In the genomic region with DNA sequence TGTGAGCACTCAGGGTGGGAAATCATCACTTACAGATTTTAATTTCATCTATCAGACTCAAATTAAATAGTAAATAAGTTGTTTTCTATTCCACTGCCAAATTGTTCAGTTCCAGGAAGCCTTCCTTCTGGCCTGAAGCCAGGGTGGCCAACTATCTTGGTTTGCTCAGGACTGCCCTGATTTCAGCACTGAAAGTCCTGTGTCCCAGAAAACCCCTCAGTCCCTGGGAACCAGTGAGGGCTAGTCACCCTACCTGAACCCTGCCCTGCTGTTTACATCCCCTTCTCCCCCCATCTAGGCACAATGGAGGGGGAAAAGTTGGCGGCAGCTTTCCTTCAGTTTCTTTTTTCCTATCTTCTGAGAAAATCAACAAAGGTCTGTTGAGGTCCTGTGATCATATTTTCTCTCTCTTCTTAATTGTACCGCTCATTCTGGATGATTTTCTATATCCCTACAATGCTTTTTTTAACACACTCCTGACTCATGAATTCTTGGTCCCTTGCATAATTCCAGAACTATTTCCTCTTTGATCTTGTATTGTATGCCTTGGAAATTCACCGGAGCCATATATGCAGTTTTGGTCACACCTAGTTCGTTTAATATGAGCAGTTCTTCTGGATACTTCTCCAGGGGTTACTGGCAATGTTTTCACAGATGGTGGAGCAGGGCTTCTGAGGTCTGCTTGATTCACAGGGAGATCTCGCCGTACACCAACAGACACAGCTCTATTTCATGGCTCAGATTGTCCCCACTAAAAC, we compare ENCODE assay signal across 8 cellular contexts.
DNase-seq lines count a peak whose midpoint lies in the region; ATAC-seq and TF ChIP-seq lines count a peak whose summit lies in the region.

No MANE protein-coding gene starts in this region.

- peak; percentile 36 for ATAC-seq in SK-N-SH treated with all-trans-retinoic acid at 6 μM for 48 hours

- TF ChIP-seq CTCF in fibroblast of pulmonary artery (IDR thresholded peaks at IDR 0.05; ENCODE audit: low read length, missing control alignments) (no peak), parathyroid adenoma (IDR thresholded peaks at IDR 0.05) (no peak)

- H2AFZ ChIP-seq in parathyroid adenoma, result peak overlapping the region; percentile 66

- POLR2A ChIA-PET in activated CD4-positive, alpha-beta memory T cell treated with anti-CD3 and anti-CD28 coated beads for 36 hours (lab: Charles Lee), result no interaction called here

- H3K9ac ChIP-seq in parathyroid adenoma, result no peak overlapping the region

- H3K9me3 Mint-ChIP-seq in activated CD4-positive, alpha-beta memory T cell treated with anti-CD3 and anti-CD28 coated beads for 36 hours, result no peaks in the 10 kb centered on the region

- no peaks in the 10 kb centered on the region for H3K79me2 ChIP-seq in parathyroid adenoma

- intact Hi-C loops in activated CD4-positive, alpha-beta memory T cell treated with anti-CD3 and anti-CD28 coated beads for 36 hours (cut with micrococcal nuclease), result no loop called here

- H3K4me3 ChIP-seq in fibroblast of pulmonary artery (replicated peaks; ENCODE audit: low read depth, low read length), result peak overlapping the region; percentile 8
- no peak overlapping the region for H3K4me3 ChIP-seq in parathyroid adenoma (ENCODE audit: low read depth, low read length)

- no peaks in the 10 kb centered on the region for H3K27me3 Mint-ChIP-seq in activated CD4-positive, alpha-beta memory T cell treated with anti-CD3 and anti-CD28 coated beads for 36 hours

- no peaks in the 10 kb centered on the region for H3K4me1 ChIP-seq in parathyroid adenoma

- DNase-seq in DMS 273 (lab: John Stamatoyannopoulos, UW; ENCODE audit: unreplicated experiment) (peak; percentile 75), fibroblast of pulmonary artery (ENCODE audit: low read depth) (peak; percentile 82), T1000 (lab: John Stamatoyannopoulos, UW) (no peak), cortex of kidney (lab: John Stamatoyannopoulos, UW) (no peak)
- DNase-seq in activated CD4-positive, CD25-positive, alpha-beta regulatory T cell treated with anti-CD3 and anti-CD28 coated beads, Interleukin-2, amount 50 U/mL, for 72 hours, result no peak
- no peak for DNase-seq in activated CD4-positive, alpha-beta memory T cell treated with anti-CD3 and anti-CD28 coated beads for 36 hours

- no peak overlapping the region for H3K27ac Mint-ChIP-seq in activated CD4-positive, alpha-beta memory T cell treated with anti-CD3 and anti-CD28 coated beads for 36 hours

- peak overlapping the region; percentile 40 for H3K27ac ChIP-seq in parathyroid adenoma

- H3K4me2 ChIP-seq in parathyroid adenoma (ENCODE audit: low read length), result peak overlapping the region; percentile 9

- H3K27me3 ChIP-seq in parathyroid adenoma (ENCODE audit: control insufficient read depth, insufficient read depth, low read length), result no peaks in the 10 kb centered on the region

- no peaks in the 10 kb centered on the region for H3K36me3 ChIP-seq in parathyroid adenoma (ENCODE audit: control insufficient read depth, insufficient read depth, low read length)

- H3K9me3 ChIP-seq in parathyroid adenoma (ENCODE audit: control insufficient read depth, low read length), result no peaks in the 10 kb centered on the region

- H3K4me3 Mint-ChIP-seq in activated CD4-positive, alpha-beta memory T cell treated with anti-CD3 and anti-CD28 coated beads for 36 hours, result no peak overlapping the region

- H3K36me3 Mint-ChIP-seq in activated CD4-positive, alpha-beta memory T cell treated with anti-CD3 and anti-CD28 coated beads for 36 hours, result peaks cover 5% of the 10 kb centered on the region

- peaks cover 18% of the 10 kb centered on the region for H3K4me1 Mint-ChIP-seq in activated CD4-positive, alpha-beta memory T cell treated with anti-CD3 and anti-CD28 coated beads for 36 hours (ENCODE audit: low read depth)

- CTCF ChIA-PET in activated CD4-positive, alpha-beta memory T cell treated with anti-CD3 and anti-CD28 coated beads for 36 hours (lab: Charles Lee), result no interaction called here

TF ChIP-seq in SK-N-SH treated with all-trans-retinoic acid at 6 μM for 48 hours, 23 proteins besides CTCF, POLR2A, EP300 and RAD21:
- no peak for TF ChIP-seq ZNF8 (CRISPR knock-in tag; IDR thresholded peaks at IDR 0.05)
- TF ChIP-seq, protein P1, sequence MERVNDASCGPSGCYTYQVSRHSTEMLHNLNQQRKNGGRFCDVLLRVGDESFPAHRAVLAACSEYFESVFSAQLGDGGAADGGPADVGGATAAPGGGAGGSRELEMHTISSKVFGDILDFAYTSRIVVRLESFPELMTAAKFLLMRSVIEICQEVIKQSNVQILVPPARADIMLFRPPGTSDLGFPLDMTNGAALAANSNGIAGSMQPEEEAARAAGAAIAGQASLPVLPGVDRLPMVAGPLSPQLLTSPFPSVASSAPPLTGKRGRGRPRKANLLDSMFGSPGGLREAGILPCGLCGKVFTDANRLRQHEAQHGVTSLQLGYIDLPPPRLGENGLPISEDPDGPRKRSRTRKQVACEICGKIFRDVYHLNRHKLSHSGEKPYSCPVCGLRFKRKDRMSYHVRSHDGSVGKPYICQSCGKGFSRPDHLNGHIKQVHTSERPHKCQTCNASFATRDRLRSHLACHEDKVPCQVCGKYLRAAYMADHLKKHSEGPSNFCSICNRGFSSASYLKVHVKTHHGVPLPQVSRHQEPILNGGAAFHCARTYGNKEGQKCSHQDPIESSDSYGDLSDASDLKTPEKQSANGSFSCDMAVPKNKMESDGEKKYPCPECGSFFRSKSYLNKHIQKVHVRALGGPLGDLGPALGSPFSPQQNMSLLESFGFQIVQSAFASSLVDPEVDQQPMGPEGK (CRISPR knock-in tag; IDR thresholded peaks at IDR 0.05; ENCODE audit: borderline replicate concordance), result 0 out of 2 replicates have a peak, but pooled peaks have one; percentile 21

Comparison
In these comparisons a context has a peak if more than half of its experiments do, and no peak if none do; other contexts are left out.
1. DNase-seq: peak in DMS 273 (single experiment) and fibroblast of pulmonary artery (single experiment); none in activated CD4-positive, CD25-positive, alpha-beta regulatory T cell treated with anti-CD3 and anti-CD28 coated beads, Interleukin-2, amount 50 U/mL, for 72 hours (single experiment), T1000 (single experiment), cortex of kidney (single experiment) and activated CD4-positive, alpha-beta memory T cell treated with anti-CD3 and anti-CD28 coated beads for 36 hours (single experiment).